In genomic region chr20:60345106-60345505, GRCh38 we compare ENCODE assay signal across 16 cellular contexts.
DNase-seq lines count a peak whose midpoint lies in the region; ATAC-seq and TF ChIP-seq lines count a peak whose summit lies in the region.
"Had no signal": no experiment of that assay in that cellular context is flagged by ENCODE, and none has a peak within 500 bp of the region (broad histone marks: within the 10 kb centered on the region; RNA-seq: fewer than 3 reads in every experiment).

No MANE protein-coding gene starts in this region.

- H4K8ac ChIP-seq in neuronal stem cell (ENCODE audit: low read depth, low read length), result no peak overlapping the region

- peaks cover 5% of the 10 kb centered on the region for H4K20me1 ChIP-seq in DND-41 (ENCODE audit: insufficient read depth, low read length)

- no peak overlapping the region for H4K91ac ChIP-seq in neuronal stem cell (ENCODE audit: low read depth, low read length, poor library complexity)

- TF ChIP-seq CTCF in DND-41 (IDR thresholded peaks at IDR 0.05; ENCODE audit: borderline replicate concordance, extremely low read depth, low read length, poor library complexity, severe bottlenecking) (peak; percentile 19), brain microvascular endothelial cell (IDR thresholded peaks at IDR 0.05; ENCODE audit: low read depth, low read length, missing control alignments) (peak; percentile 1), GM20000 (IDR thresholded peaks at IDR 0.05; ENCODE audit: extremely low read depth, missing control alignments) (no peak)

- no peaks in the 10 kb centered on the region for H3K79me1 ChIP-seq in neuronal stem cell (ENCODE audit: low read depth, low read length)

- H3K23ac ChIP-seq in neuronal stem cell (ENCODE audit: low read depth, low read length, poor library complexity), result no peak overlapping the region

- no peak for DNase-seq in DND-41
- peak; percentile 44 for DNase-seq in H7
- DNase-seq in brain microvascular endothelial cell, result no peak
- DNase-seq in neuronal stem cell (ENCODE audit: low spot score), result no peak
- DNase-seq in stimulated activated naive CD8-positive, alpha-beta T cell treated with anti-CD3 and anti-CD28 coated beads, Interleukin-15, Interleukin-2, amounts not matched to agents 100 U/mL and 50 U/mL, for 24 hours, result no peak
- no peak for DNase-seq in GM20000 (ENCODE audit: low spot score)
- DNase-seq: BE2C; Caco-2; CD8-positive, alpha-beta memory T cell; GOT3; HCEC 1CT; HFFc6; Kasumi-1 had no signal

- in situ Hi-C loops in brain microvascular endothelial cell (cut with HindIII; ENCODE audit: low pct_ligation_motif_present, low sequenced_read_pairs), result no loop called here

- H3K9me3 ChIP-seq in DND-41 (ENCODE audit: insufficient read depth, low read length, severe bottlenecking) (no peaks in the 10 kb centered on the region), neuronal stem cell (replicated peaks in 1 of 2; ENCODE audit: control insufficient read depth in 2 of 2, insufficient read depth in 1 of 2, low read depth in 1 of 2, low read length in 2 of 2) (peaks cover 0 to 5% of the 10 kb centered on the region in 2 donors)
- H3K9me3 ChIP-seq: A549, BE2C, Caco-2 had no signal

- H3K27me3 ChIP-seq in DND-41 (ENCODE audit: insufficient read depth, low read length, poor library complexity) (no peaks in the 10 kb centered on the region), H7 (ENCODE audit: control insufficient read depth, insufficient read depth, low read length) (no peaks in the 10 kb centered on the region), brain microvascular endothelial cell (replicated peaks) (no peaks in the 10 kb centered on the region), neuronal stem cell (ENCODE audit: control insufficient read depth in 3 of 3, insufficient read depth in 3 of 3, low read depth in 1 of 3, low read length in 3 of 3) (no peaks in the 10 kb centered on the region)
- H3K27me3 ChIP-seq: BE2C had no signal

- no peak overlapping the region for H2BK5ac ChIP-seq in neuronal stem cell (ENCODE audit: low read length)

- no peak overlapping the region for H2BK120ac ChIP-seq in neuronal stem cell (ENCODE audit: low read depth, low read length)

- H3K18ac ChIP-seq in neuronal stem cell (ENCODE audit: low read length), result peak overlapping the region; percentile 32

- no peak overlapping the region for H3K4ac ChIP-seq in neuronal stem cell (ENCODE audit: low read length)

- no peak overlapping the region for H2BK15ac ChIP-seq in neuronal stem cell (ENCODE audit: low read length)

- H2AFZ ChIP-seq in DND-41 (ENCODE audit: low read depth, low read length) (no peak overlapping the region), neuronal stem cell (ENCODE audit: low read length) (no peak overlapping the region)

- H3K27ac ChIP-seq in DND-41 (ENCODE audit: low read length) (no peak overlapping the region), brain microvascular endothelial cell (no peak overlapping the region), neuronal stem cell (replicated peaks; ENCODE audit: low read length) (no peak overlapping the region)
- H3K27ac ChIP-seq: A549 had no signal

- no peak overlapping the region for H2AK5ac ChIP-seq in neuronal stem cell (ENCODE audit: low read depth, low read length)

- H3K79me2 ChIP-seq in DND-41 (ENCODE audit: insufficient read depth, low read length), result no peaks in the 10 kb centered on the region

- WGBS in neuronal stem cell (ENCODE audit: extremely low coverage in 2 of 2, insufficient read length in 2 of 2, insufficient replicate concordance in 1 of 2), 2 donors, result no CpG with 5 or more reads among the region's 5 CpGs

- H3K9ac ChIP-seq in DND-41 (ENCODE audit: low read depth, low read length), result no peak overlapping the region
- no peak overlapping the region for H3K9ac ChIP-seq in neuronal stem cell (ENCODE audit: low read depth, low read length, poor library complexity)

- H3K4me3 ChIP-seq in DND-41 (ENCODE audit: low read depth in 1 of 2, low read length in 2 of 2) (no peak overlapping the region), H7 (ENCODE audit: insufficient read depth, low read depth, low read length) (no peak overlapping the region), brain microvascular endothelial cell (ENCODE audit: low read depth, low read length) (no peak overlapping the region), neuronal stem cell (ENCODE audit: low read length in 2 of 2) (no peak overlapping the region)
- H3K4me3 ChIP-seq: A549, K562 had no signal

- peak overlapping the region; percentile 42 for H3K14ac ChIP-seq in neuronal stem cell (ENCODE audit: low read length)

- ATAC-seq in DND-41 (ENCODE audit: insufficient read depth, low read depth) (no peak), GM21723 (IDR thresholded peaks at IDR 0.05; ENCODE audit: unreplicated experiment) (no peak)
- no peak for ATAC-seq in stimulated activated naive CD8-positive, alpha-beta T cell treated with anti-CD3 and anti-CD28 coated beads, Interleukin-15, Interleukin-2, amounts not matched to agents 100 U/mL and 50 U/mL, for 24 hours
- ATAC-seq: A549, K562 had no signal

- no peak overlapping the region for H3K4me2 ChIP-seq in DND-41 (ENCODE audit: insufficient read depth, low read length)
- H3K4me2 ChIP-seq in neuronal stem cell (ENCODE audit: insufficient read depth, low read length, poor library complexity, severe bottlenecking), result no peak overlapping the region
- H3K4me2 ChIP-seq: A549 had no signal

- no peaks in the 10 kb centered on the region for H3K4me1 ChIP-seq in DND-41 (ENCODE audit: insufficient read depth, low read length)
- no peaks in the 10 kb centered on the region for H3K4me1 ChIP-seq in neuronal stem cell (ENCODE audit: control insufficient read depth in 2 of 2, insufficient read depth in 1 of 2, low read depth in 1 of 2, low read length in 2 of 2)
- H3K4me1 ChIP-seq: A549, BE2C had no signal

- no peak overlapping the region for H2BK12ac ChIP-seq in neuronal stem cell (ENCODE audit: low read length)

- H3K36me3 ChIP-seq in DND-41 (ENCODE audit: insufficient read depth, low read length), result peaks cover 45% of the 10 kb centered on the region
- H3K36me3 ChIP-seq in H7 (replicated peaks; ENCODE audit: control insufficient read depth, insufficient read depth, low read length), result no peaks in the 10 kb centered on the region
- H3K36me3 ChIP-seq in brain microvascular endothelial cell (replicated peaks), result no peaks in the 10 kb centered on the region
- no peaks in the 10 kb centered on the region for H3K36me3 ChIP-seq in neuronal stem cell (replicated peaks in 1 of 2; ENCODE audit: control insufficient read depth in 2 of 2, insufficient read depth in 2 of 2, low read length in 2 of 2)
- H3K36me3 ChIP-seq: BE2C had no signal
